In the genomic region with DNA sequence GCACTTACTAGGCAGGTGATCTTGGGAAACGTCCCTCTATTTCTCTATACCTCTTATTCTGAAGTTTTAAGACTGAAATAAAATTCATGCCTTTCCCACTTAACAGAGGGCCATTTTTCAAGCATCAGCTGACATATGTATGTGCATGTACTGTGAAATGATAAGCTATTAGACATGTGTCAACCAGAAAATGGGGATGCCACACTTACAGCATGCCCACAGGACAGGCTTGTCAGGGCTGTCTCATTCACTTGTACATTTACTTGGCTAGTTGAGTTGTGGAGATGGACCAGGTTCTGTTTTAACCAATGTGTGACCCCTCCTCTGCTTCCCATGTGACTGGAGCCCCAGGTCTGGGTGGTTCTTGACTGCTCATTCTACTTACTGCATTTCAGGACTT, we compare ENCODE assay signal across 17 cellular contexts.
A peak's percentile ranks its signal among the peaks of the same experiment; 100 is the strongest.
DNase-seq lines count a peak whose midpoint lies in the region; ATAC-seq and TF ChIP-seq lines count a peak whose summit lies in the region.
"Had no signal": no experiment of that assay in that cellular context is flagged by ENCODE, and none has a peak within 500 bp of the region (broad histone marks: within the 10 kb centered on the region; RNA-seq: fewer than 3 reads in every experiment).

No MANE protein-coding gene starts in this region.

- no peaks in the 10 kb centered on the region for H3K27me3 Mint-ChIP-seq in activated naive CD4-positive, alpha-beta T cell treated with anti-CD3 and anti-CD28 coated beads, Interleukin-2, amount 10 ng/mL, durations not matched to agents 7 days and 5 days
- no peaks in the 10 kb centered on the region for H3K27me3 Mint-ChIP-seq in activated CD4-positive, alpha-beta memory T cell treated with anti-CD3 and anti-CD28 coated beads, Interleukin-2, amount 10 ng/mL, durations not matched to agents 7 days and 5 days
- H3K27me3 Mint-ChIP-seq: dendritic cell treated with granulocyte-macrophage colony-stimulating factor and Interleukin-4, amounts not matched to agents 40 ng/mL and 50 ng/mL, for 4 days had no signal

- POLR2A ChIA-PET in activated CD4-positive, alpha-beta memory T cell treated with anti-CD3 and anti-CD28 coated beads, Interleukin-2, amount 10 ng/mL, durations not matched to agents 7 days and 5 days (lab: Charles Lee): no interaction called here

- no peaks in the 10 kb centered on the region for H3K9me3 Mint-ChIP-seq in activated naive CD4-positive, alpha-beta T cell treated with anti-CD3 and anti-CD28 coated beads, Interleukin-2, amount 10 ng/mL, durations not matched to agents 7 days and 5 days
- no peaks in the 10 kb centered on the region for H3K9me3 Mint-ChIP-seq in activated CD4-positive, alpha-beta memory T cell treated with anti-CD3 and anti-CD28 coated beads, Interleukin-2, amount 10 ng/mL, durations not matched to agents 7 days and 5 days
- H3K9me3 Mint-ChIP-seq: dendritic cell treated with granulocyte-macrophage colony-stimulating factor and Interleukin-4, amounts not matched to agents 40 ng/mL and 50 ng/mL, for 4 days had no signal

- no peak overlapping the region for H3K4me3 Mint-ChIP-seq in activated naive CD4-positive, alpha-beta T cell treated with anti-CD3 and anti-CD28 coated beads, Interleukin-2, amount 10 ng/mL, durations not matched to agents 7 days and 5 days
- no peak overlapping the region for H3K4me3 Mint-ChIP-seq in activated CD4-positive, alpha-beta memory T cell treated with anti-CD3 and anti-CD28 coated beads, Interleukin-2, amount 10 ng/mL, durations not matched to agents 7 days and 5 days
- H3K4me3 Mint-ChIP-seq: dendritic cell treated with granulocyte-macrophage colony-stimulating factor and Interleukin-4, amounts not matched to agents 40 ng/mL and 50 ng/mL, for 4 days had no signal

- no peaks in the 10 kb centered on the region for H3K9me3 ChIP-seq in heart right ventricle
- H3K9me3 ChIP-seq: A549, suprapubic skin had no signal

- H3K27me3 ChIP-seq in heart right ventricle: no peaks in the 10 kb centered on the region
- H3K27me3 ChIP-seq: suprapubic skin had no signal

- H3K4me1 ChIP-seq in heart right ventricle (peaks cover 26 to 99% (median 94%) of the 10 kb centered on the region in 9 donors), urinary bladder (ENCODE audit: insufficient read depth) (peaks cover 2% of the 10 kb centered on the region)

- ATAC-seq in heart right ventricle (no peak), left cardiac atrium (no peak), HG03457 (IDR thresholded peaks at IDR 0.05; ENCODE audit: unreplicated experiment) (peak; percentile 21), HG02852 (IDR thresholded peaks at IDR 0.05; ENCODE audit: unreplicated experiment) (no peak)
- ATAC-seq: A549, Panc1 had no signal

- peaks cover 43% of the 10 kb centered on the region for H3K4me1 Mint-ChIP-seq in activated naive CD4-positive, alpha-beta T cell treated with anti-CD3 and anti-CD28 coated beads, Interleukin-2, amount 10 ng/mL, durations not matched to agents 7 days and 5 days
- peaks cover 24% of the 10 kb centered on the region for H3K4me1 Mint-ChIP-seq in activated CD4-positive, alpha-beta memory T cell treated with anti-CD3 and anti-CD28 coated beads, Interleukin-2, amount 10 ng/mL, durations not matched to agents 7 days and 5 days

- WGBS in heart right ventricle, 2 donors: 34 to 50% methylated on average over 1 of the region's 1 CpG
- 79% methylated on average over 1 of the region's 1 CpG for WGBS in urinary bladder

- peaks cover 16% of the 10 kb centered on the region for H3K36me3 Mint-ChIP-seq in activated naive CD4-positive, alpha-beta T cell treated with anti-CD3 and anti-CD28 coated beads, Interleukin-2, amount 10 ng/mL, durations not matched to agents 7 days and 5 days
- H3K36me3 Mint-ChIP-seq in activated CD4-positive, alpha-beta memory T cell treated with anti-CD3 and anti-CD28 coated beads, Interleukin-2, amount 10 ng/mL, durations not matched to agents 7 days and 5 days (ENCODE audit: low read depth): peaks cover 4% of the 10 kb centered on the region

- TF ChIP-seq CTCF in heart right ventricle (IDR thresholded peaks at IDR 0.05) (no peak), fibroblast of pulmonary artery (IDR thresholded peaks at IDR 0.05; ENCODE audit: low read length, missing control alignments) (no peak)

- CTCF ChIA-PET in activated naive CD4-positive, alpha-beta T cell treated with anti-CD3 and anti-CD28 coated beads, Interleukin-2, amount 10 ng/mL, durations not matched to agents 7 days and 5 days (lab: Charles Lee): interaction anchor here (0.9 kb wide), 1 partner anchor 242 kb away, joined by 3 read pairs; no protein-coding TSS in a partner anchor
- CTCF ChIA-PET in activated CD4-positive, alpha-beta memory T cell treated with anti-CD3 and anti-CD28 coated beads, Interleukin-2, amount 10 ng/mL, durations not matched to agents 7 days and 5 days (lab: Charles Lee): interaction anchor here (0.8 to 1.1 kb wide), 2 partner anchors 9 to 19 kb away, joined by 3 to 4 read pairs; no protein-coding TSS in a partner anchor

- H3K36me3 ChIP-seq in heart right ventricle (no peaks in the 10 kb centered on the region), urinary bladder (ENCODE audit: insufficient read depth) (no peaks in the 10 kb centered on the region)
- H3K36me3 ChIP-seq: suprapubic skin had no signal

- DNase-seq in heart right ventricle: no peak
- no peak for DNase-seq in left cardiac atrium
- DNase-seq in fibroblast of pulmonary artery (ENCODE audit: low read depth): no peak
- DNase-seq in activated naive CD4-positive, alpha-beta T cell treated with anti-CD3 and anti-CD28 coated beads, Interleukin-2, amount 10 ng/mL, durations not matched to agents 7 days and 5 days: no peak
- DNase-seq in activated CD4-positive, alpha-beta memory T cell treated with anti-CD3 and anti-CD28 coated beads, Interleukin-2, amount 10 ng/mL, durations not matched to agents 7 days and 5 days: no peak
- DNase-seq: activated CD4-positive, CD25-positive, alpha-beta regulatory T cell; hypothalamus; NCI-H1694; stimulated activated CD4-positive, alpha-beta T cell treated with anti-CD3 and anti-CD28 coated beads, Interleukin-15, amount 100 ng/mL, for 24 hours had no signal

- peak overlapping the region in 9 of 10 donors; percentile 40 to 94 (median 88) for H3K27ac ChIP-seq in heart right ventricle
- H3K27ac ChIP-seq in urinary bladder (ENCODE audit: low read depth): peak overlapping the region; percentile 39
- H3K27ac ChIP-seq: HL-60 had no signal

- intact Hi-C loops in heart right ventricle (cut with DNase I) (loop anchor here in 3 of 10 donors (5.0 kb wide), 3 partner anchors 47 to 62 kb away; no protein-coding TSS in a partner anchor), left cardiac atrium (cut with DNase I) (no loop called here)

- H3K4me3 ChIP-seq in heart right ventricle: peak overlapping the region in 5 of 10 donors; percentile 42 to 53 (median 51)
- peak overlapping the region; percentile 15 for H3K4me3 ChIP-seq in fibroblast of pulmonary artery (replicated peaks; ENCODE audit: low read depth, low read length)
- no peak overlapping the region for H3K4me3 ChIP-seq in urinary bladder (ENCODE audit: low read depth, low read length)
- H3K4me3 ChIP-seq: A549, suprapubic skin had no signal

- H3K27ac Mint-ChIP-seq in activated naive CD4-positive, alpha-beta T cell treated with anti-CD3 and anti-CD28 coated beads, Interleukin-2, amount 10 ng/mL, durations not matched to agents 7 days and 5 days: no peak overlapping the region
- H3K27ac Mint-ChIP-seq in activated CD4-positive, alpha-beta memory T cell treated with anti-CD3 and anti-CD28 coated beads, Interleukin-2, amount 10 ng/mL, durations not matched to agents 7 days and 5 days: no peak overlapping the region
- H3K27ac Mint-ChIP-seq: dendritic cell treated with granulocyte-macrophage colony-stimulating factor and Interleukin-4, amounts not matched to agents 40 ng/mL and 50 ng/mL, for 4 days had no signal
